Comparison of ENCODE assay signal across 9 cellular contexts in the genomic region with DNA sequence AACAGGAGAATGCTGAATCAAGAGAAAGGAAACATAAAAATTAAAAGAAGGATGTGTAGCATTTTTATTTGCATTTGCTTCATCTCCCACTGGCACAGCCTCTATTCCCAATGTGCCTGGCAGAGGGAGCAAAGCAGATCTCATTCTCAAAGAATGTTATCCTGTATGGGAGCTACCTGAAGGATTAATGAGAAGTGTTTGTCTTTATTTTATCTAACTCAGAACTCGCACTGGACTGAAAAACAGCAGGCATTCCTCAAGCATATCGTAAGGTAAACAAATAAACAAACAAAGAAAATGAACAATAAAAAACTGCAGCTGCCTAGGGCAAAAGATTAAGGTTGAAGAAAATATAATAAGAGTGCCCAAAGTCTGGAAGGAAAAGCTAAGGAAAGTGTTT. TPM values are rescaled to one million over a fixed set of nuclear protein-coding genes. Genes with fewer than 3 reads are reported as not detected.
"Had no signal": no experiment of that assay in that cellular context is flagged by ENCODE, and none has a peak within 500 bp of the region (broad histone marks: within the 10 kb centered on the region; RNA-seq: fewer than 3 reads in every experiment).

No MANE protein-coding gene starts in this region.

- H3K36me3 Mint-ChIP-seq: IgD-negative memory B cell had no signal

- H3K4me3 ChIP-seq: K562 had no signal

- H3K4me3 Mint-ChIP-seq: IgD-negative memory B cell had no signal

- H3K4me2 ChIP-seq: KMS-11 had no signal

- H3K4me1 Mint-ChIP-seq: IgD-negative memory B cell had no signal

- H3K27me3 Mint-ChIP-seq: IgD-negative memory B cell had no signal

- H3K27ac Mint-ChIP-seq: IgD-negative memory B cell had no signal

- DNase-seq: IMR-90, KBM-7, KG1 had no signal

- H3K9ac ChIP-seq: KMS-11 had no signal

- H3K27ac ChIP-seq: HL-60, KMS-11 had no signal

- ATAC-seq: HepG2, K562 had no signal

RNA-seq across cellular contexts. Expression of a gene that starts 12.7 kb away (rescaled TPM):
- total RNA-seq: HepG2, HT-29 had no signal
- polyA plus RNA-seq: HepG2, IgD-negative memory B cell, K562 had no signal
